ENCODE assay signal across 8 cellular contexts in the genomic region with DNA sequence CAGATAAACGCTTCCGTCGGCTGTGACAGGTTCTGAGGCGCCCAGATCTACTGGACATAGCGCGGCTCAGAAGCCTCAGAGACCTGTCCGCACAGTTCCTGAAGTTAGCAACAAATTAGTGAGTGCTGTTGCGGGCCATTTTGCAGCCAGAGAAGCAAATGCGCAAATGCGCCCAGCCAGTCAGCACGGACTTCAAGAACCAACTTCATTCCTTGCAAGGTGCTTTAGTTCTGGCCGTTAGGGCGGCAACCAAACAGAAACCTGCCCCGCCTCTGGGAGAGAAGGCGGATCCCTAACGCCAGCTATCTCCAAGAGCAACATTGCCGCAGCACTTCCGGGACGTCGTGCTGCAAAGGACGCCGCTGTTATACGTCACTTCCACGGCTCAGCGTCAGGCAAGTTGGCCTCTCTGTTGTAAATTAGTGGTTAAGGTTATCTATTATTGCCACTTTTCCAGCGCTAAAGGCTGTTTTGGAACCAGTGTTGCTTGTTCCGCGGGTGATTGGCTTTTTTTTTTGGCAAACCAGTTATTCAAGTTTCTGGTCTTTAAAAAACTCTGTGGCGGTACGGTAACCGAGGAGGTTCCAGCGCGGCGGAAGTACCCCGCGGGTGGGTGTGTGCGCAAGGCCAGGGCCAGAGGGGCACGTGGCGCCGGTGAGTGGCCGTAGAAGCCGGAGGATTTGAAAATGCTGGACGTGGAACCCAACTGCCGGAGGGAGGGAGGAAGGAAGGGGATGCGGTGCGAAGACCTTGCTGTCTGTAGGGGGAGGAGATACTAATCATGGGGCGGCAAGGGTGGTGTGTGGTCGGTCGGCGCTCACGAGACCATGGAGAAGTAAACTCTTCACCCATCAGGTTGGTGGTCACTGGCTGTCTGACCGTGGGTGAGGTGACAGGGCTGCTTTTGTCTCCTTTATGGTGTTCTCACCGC. TPM values are rescaled to one million over a fixed set of nuclear protein-coding genes. Genes with fewer than 3 reads are reported as not detected.
DNase-seq lines count a peak whose midpoint lies in the region; ATAC-seq and TF ChIP-seq lines count a peak whose summit lies in the region.

TSS of gene GAR1 (plus strand) at position 612 of the 931 bp plus-strand sequence. CDS start 403 bp downstream, outside the sequence.

- peak; percentile 49 to 55 for TF ChIP-seq RAD21 in liver (IDR thresholded peaks at IDR 0.05)

- ATAC-seq in GM19395 (IDR thresholded peaks at IDR 0.05; ENCODE audit: unreplicated experiment) (peak; percentile 99), HG03565 (IDR thresholded peaks at IDR 0.05; ENCODE audit: unreplicated experiment) (peak; percentile 99)

- TF ChIP-seq CTCF in C4-2B (conservative IDR thresholded peaks at IDR 0.05), result no peak
- no peak for TF ChIP-seq CTCF in liver (IDR thresholded peaks at IDR 0.05; ENCODE audit: low read depth, low read length, missing input control)

- DNase-seq in NCI-H774 (lab: John Stamatoyannopoulos, UW) (peak; percentile 66), dermis microvascular lymphatic vessel endothelial cell (ENCODE audit: low read depth in 2 of 2) (peak; percentile 88 to 95)
- DNase-seq in activated CD4-positive, alpha-beta T cell treated with anti-CD3 and anti-CD28 coated beads, Interleukin-2, amount 50 U/mL, for 4 hours, result peak; percentile 82 to 83
- DNase-seq in stimulated activated CD4-positive, alpha-beta T cell treated with anti-CD3 and anti-CD28 coated beads, Interleukin-4, amount 100 ng/mL, for 24 hours, result peak; percentile 90

- H3K27ac ChIP-seq in C4-2B (peak within 1 kb of the TSS; percentile 70), liver (ENCODE audit: low read depth in 1 of 2, low read length in 2 of 2) (peak within 1 kb of the TSS; percentile 67 to 87)

- H3K9ac ChIP-seq in liver (ENCODE audit: low read depth in 1 of 2, low read length in 2 of 2), result peak within 1 kb of the TSS; percentile 82 to 84

- no peaks in the 10 kb centered on the region for H3K27me3 ChIP-seq in liver (ENCODE audit: control insufficient read depth in 4 of 4, insufficient read depth in 4 of 4, low read length in 3 of 4)

- H3K4me3 ChIP-seq in liver (ENCODE audit: low read depth in 1 of 3, low read length in 3 of 3), result peak within 1 kb of the TSS; percentile 81 to 97 (median 85)

- H3K4me1 ChIP-seq in liver (ENCODE audit: control insufficient read depth in 4 of 4, insufficient read depth in 4 of 4, low read length in 3 of 4), result peaks cover 2 to 20% (median 16%) of the 10 kb centered on the region in 4 donors

- peaks cover 2 to 15% (median 9%) of the 10 kb centered on the region in 4 donors for H3K36me3 ChIP-seq in liver (ENCODE audit: control insufficient read depth in 4 of 4, insufficient read depth in 3 of 4, low read depth in 1 of 4, low read length in 3 of 4)

- under 1% methylated on average over 53 of the region's 53 CpGs for WGBS in liver

- no peaks in the 10 kb centered on the region for H3K9me3 ChIP-seq in liver (ENCODE audit: control insufficient read depth in 4 of 4, low read length in 3 of 4)

TF ChIP-seq in liver, 16 proteins besides CTCF, POLR2A, EP300 and RAD21:
- TF ChIP-seq GABPA (IDR thresholded peaks at IDR 0.05 in 1 of 2, conservative IDR thresholded peaks at IDR 0.05 in 1 of 2) (peak; percentile 90 to 99), FOXA1 (IDR thresholded peaks at IDR 0.05) (no peak), RXRA (IDR thresholded peaks at IDR 0.05) (peak; percentile 31 to 36), SP1 (IDR thresholded peaks at IDR 0.05) (peak; percentile 46), REST (IDR thresholded peaks at IDR 0.05) (peak; percentile 42), JUND (IDR thresholded peaks at IDR 0.05) (no peak), ATF3 (IDR thresholded peaks at IDR 0.05) (peak; percentile 54), HNF4G (IDR thresholded peaks at IDR 0.05) (no peak), TAF1 (conservative IDR thresholded peaks at IDR 0.05) (peak; percentile 34), NR2F2 (IDR thresholded peaks at IDR 0.05) (peak; percentile 52), YY1 (IDR thresholded peaks at IDR 0.05) (peak; percentile 87), FOXA2 (IDR thresholded peaks at IDR 0.05) (peak; percentile 28), EGR1 (IDR thresholded peaks at IDR 0.05; ENCODE audit: low read depth in 2 of 2) (peak; percentile 52 to 71), ZBTB33 (IDR thresholded peaks at IDR 0.05) (peak; percentile 82), HNF4A (conservative IDR thresholded peaks at IDR 0.05) (peak in 1 of 2 donors; percentile 25)
- TF ChIP-seq, protein P1, sequence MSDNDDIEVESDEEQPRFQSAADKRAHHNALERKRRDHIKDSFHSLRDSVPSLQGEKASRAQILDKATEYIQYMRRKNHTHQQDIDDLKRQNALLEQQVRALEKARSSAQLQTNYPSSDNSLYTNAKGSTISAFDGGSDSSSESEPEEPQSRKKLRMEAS (IDR thresholded peaks at IDR 0.05), result peak; percentile 95

RNA-seq across cellular contexts. Expression of gene GAR1, which starts in this region (rescaled TPM):
- 2.5 and 3.2 TPM in 2 replicates for total RNA-seq in dermis microvascular lymphatic vessel endothelial cell
- total RNA-seq in liver, result 1 to 10 TPM; 1.5 to 7.2 TPM
- polyA plus RNA-seq in liver, result 1 to 10 TPM; 4.5 to 7.7 TPM

Comparison
In these comparisons a context has a peak if more than half of its experiments do, and no peak if none do; other contexts are left out.
1. Peak in every context shown above with its lines: DNase-seq, ATAC-seq, H3K4me3 ChIP-seq and H3K27ac ChIP-seq.